Comparison of ENCODE assay signal across 18 cellular contexts in the genomic region with DNA sequence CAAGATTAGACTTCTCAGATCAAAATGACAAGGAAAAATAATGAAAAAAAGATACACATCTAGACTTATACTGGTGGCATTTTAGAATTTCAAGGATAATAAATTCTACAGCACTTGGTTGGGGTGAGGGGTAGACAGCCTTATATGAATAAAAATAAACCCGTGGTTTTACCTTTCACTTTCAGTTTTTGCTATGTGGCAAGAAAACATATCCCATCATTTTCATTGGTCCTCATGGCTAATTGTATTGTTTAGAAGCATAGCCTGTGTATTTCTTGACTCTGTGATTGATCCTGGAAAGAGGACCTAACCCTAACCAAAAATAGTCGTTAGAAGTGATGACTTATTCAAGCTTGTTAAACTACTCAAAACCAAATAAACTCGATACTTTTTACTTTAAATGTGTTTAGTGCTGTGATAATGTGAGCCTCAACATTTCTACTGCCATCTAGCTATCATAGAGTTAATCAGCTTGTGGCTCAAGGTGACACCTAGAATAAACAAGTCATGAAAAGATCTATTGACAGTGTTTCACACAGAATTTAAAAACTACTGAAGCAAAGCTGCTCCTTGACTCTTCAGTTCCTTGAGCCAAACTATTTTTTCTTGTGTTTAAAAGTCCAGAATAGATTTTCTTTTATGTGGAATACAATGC.
DNase-seq lines count a peak whose midpoint lies in the region; ATAC-seq and TF ChIP-seq lines count a peak whose summit lies in the region.
"Had no signal": no experiment of that assay in that cellular context is flagged by ENCODE, and none has a peak within 500 bp of the region (broad histone marks: within the 10 kb centered on the region; RNA-seq: fewer than 3 reads in every experiment).

No MANE protein-coding gene starts in this region.

- 11 to 14% methylated on average over 3 of the region's 3 CpGs for WGBS in sigmoid colon, 2 donors
- 34 to 41% methylated on average over 3 of the region's 3 CpGs for WGBS in thyroid gland, 2 donors

- H3K27ac ChIP-seq in MM.1S (ENCODE audit: low read length) (no peak overlapping the region), sigmoid colon (no peak overlapping the region), thyroid gland (no peak overlapping the region)
- H3K27ac ChIP-seq: C4-2B, dorsolateral prefrontal cortex had no signal

- H3F3A ChIP-seq in MM.1S (ENCODE audit: insufficient read depth, low read length): no peaks in the 10 kb centered on the region

- H3K27me3 ChIP-seq in MM.1S (replicated peaks; ENCODE audit: insufficient read depth, low read length) (no peaks in the 10 kb centered on the region), adipocyte (replicated peaks; ENCODE audit: control insufficient read depth, insufficient read depth, low read length) (no peaks in the 10 kb centered on the region), sigmoid colon (no peaks in the 10 kb centered on the region), thyroid gland (no peaks in the 10 kb centered on the region)
- H3K27me3 ChIP-seq: dorsolateral prefrontal cortex had no signal

- peak overlapping the region; percentile 53 for H3K4me3 ChIP-seq in MM.1S (ENCODE audit: low read length)
- H3K4me3 ChIP-seq in adipocyte (ENCODE audit: low read length): peak overlapping the region; percentile 70
- H3K4me3 ChIP-seq in sigmoid colon: peak overlapping the region in 3 of 4 donors; percentile 5 to 16 (median 13)
- no peak overlapping the region for H3K4me3 ChIP-seq in thyroid gland (replicated peaks in 1 of 3)

- H3K79me2 ChIP-seq in MM.1S (ENCODE audit: low read length): no peaks in the 10 kb centered on the region

- H3K9ac ChIP-seq in MM.1S (ENCODE audit: low read length) (no peak overlapping the region), adipocyte (ENCODE audit: low read length) (peak overlapping the region; percentile 1)

- peak; percentile 56 for ATAC-seq in GM19463 (IDR thresholded peaks at IDR 0.05; ENCODE audit: unreplicated experiment)
- ATAC-seq: activated T-helper 17 cell treated with anti-CD3 and anti-CD28 coated beads, Interleukin-2, amount 50 U/mL, for 72 hours; left ventricle myocardium superior; natural killer cell had no signal

- no peaks in the 10 kb centered on the region for H4K20me1 ChIP-seq in MM.1S (ENCODE audit: insufficient read depth, low read length)

- H3K4me1 ChIP-seq in MM.1S (ENCODE audit: low read length) (no peaks in the 10 kb centered on the region), adipocyte (ENCODE audit: control insufficient read depth, insufficient read depth, low read length) (no peaks in the 10 kb centered on the region), sigmoid colon (no peaks in the 10 kb centered on the region), thyroid gland (no peaks in the 10 kb centered on the region)

- TF ChIP-seq POLR2A in sigmoid colon (IDR thresholded peaks at IDR 0.05) (no peak), thyroid gland (IDR thresholded peaks at IDR 0.05) (no peak)

- DNase-seq in MM.1S (peak; percentile 55), adipocyte (ENCODE audit: low read depth) (no peak), sigmoid colon (no peak), thyroid gland (no peak), medulla oblongata (ENCODE audit: extremely low spot score) (no peak), HCEC 1CT (no peak)
- DNase-seq in activated naive CD4-positive, alpha-beta T cell treated with Interleukin-2 at 50 U/mL for 16 hours: no peak
- DNase-seq: activated CD4-positive, alpha-beta T cell treated with anti-CD3 and anti-CD28 coated beads, Interleukin-2, amount 50 U/mL, for 4 hours; aorta; dorsolateral prefrontal cortex; left ventricle myocardium superior; natural killer cell; NCI-H1417 treated with DMSO at 0.1 percent for 48 hours; NCI-H446 treated with DMSO at 0.1 percent for 48 hours; Right ventricle myocardium superior had no signal

- TF ChIP-seq CTCF in MM.1S (IDR thresholded peaks at IDR 0.05; ENCODE audit: low read length): 0 out of 2 replicates have a peak, but pooled peaks have one; percentile 7
- no peak for TF ChIP-seq CTCF in sigmoid colon (IDR thresholded peaks at IDR 0.05)
- no peak for TF ChIP-seq CTCF in thyroid gland (IDR thresholded peaks at IDR 0.05)

- H3K9me2 ChIP-seq in MM.1S (replicated peaks; ENCODE audit: insufficient read depth, low read length): no peaks in the 10 kb centered on the region

- H3K36me3 ChIP-seq in MM.1S (replicated peaks; ENCODE audit: insufficient read depth, low read length): no peaks in the 10 kb centered on the region
- H3K36me3 ChIP-seq in adipocyte (ENCODE audit: control insufficient read depth, insufficient read depth, low read length, severe bottlenecking): no peaks in the 10 kb centered on the region
- no peaks in the 10 kb centered on the region for H3K36me3 ChIP-seq in sigmoid colon
- H3K36me3 ChIP-seq in thyroid gland: no peaks in the 10 kb centered on the region

- TF ChIP-seq EP300 in sigmoid colon (IDR thresholded peaks at IDR 0.05): no peak

- H2AFZ ChIP-seq in MM.1S (ENCODE audit: low read length): peak overlapping the region; percentile 45; the same call in 1 of the 2 replicates

- intact Hi-C loops in sigmoid colon (cut with DNase I) (no loop called here), thyroid gland (cut with DNase I) (no loop called here)

- H3K4me2 ChIP-seq in MM.1S (ENCODE audit: low read depth, low read length): peak overlapping the region; percentile 59

- H3K9me3 ChIP-seq in MM.1S (replicated peaks; ENCODE audit: insufficient read depth, low read length) (no peaks in the 10 kb centered on the region), adipocyte (ENCODE audit: control insufficient read depth, low read length) (peaks cover 7% of the 10 kb centered on the region), sigmoid colon (peaks cover 0 to 3% (median 0%) of the 10 kb centered on the region in 4 donors), thyroid gland (no peaks in the 10 kb centered on the region)

Comparison
In these comparisons a context has a peak if more than half of its experiments do, and no peak if none do; other contexts are left out.
1. H3K4me3 ChIP-seq: peak in MM.1S (single experiment), adipocyte (single experiment) and sigmoid colon (3 of 4); none in thyroid gland (0 of 3).